ENCODE assay signal across 15 cellular contexts in genomic region chr17:62119373-62119772, GRCh38. TPM values are rescaled to one million over a fixed set of nuclear protein-coding genes. Genes with fewer than 3 reads are reported as not detected.
DNase-seq lines count a peak whose midpoint lies in the region; ATAC-seq and TF ChIP-seq lines count a peak whose summit lies in the region.
"Had no signal": no experiment of that assay in that cellular context is flagged by ENCODE, and none has a peak within 500 bp of the region (broad histone marks: within the 10 kb centered on the region; RNA-seq: fewer than 3 reads in every experiment).

No MANE protein-coding gene starts in this region.

- peaks cover 7% of the 10 kb centered on the region for H3K4me1 Mint-ChIP-seq in activated CD8-positive, alpha-beta T cell treated with anti-CD3 and anti-CD28 coated beads for 36 hours (ENCODE audit: low read depth)
- no peaks in the 10 kb centered on the region for H3K4me1 Mint-ChIP-seq in activated CD8-positive, alpha-beta T cell treated with anti-CD3 and anti-CD28 coated beads, Interleukin-2, amount 10 ng/mL, durations not matched to agents 7 days and 5 days (ENCODE audit: low read depth)
- peaks cover 7% of the 10 kb centered on the region for H3K4me1 Mint-ChIP-seq in activated naive CD4-positive, alpha-beta T cell treated with anti-CD3 and anti-CD28 coated beads for 36 hours (ENCODE audit: low read depth)

- H3K36me3 Mint-ChIP-seq in activated CD8-positive, alpha-beta T cell treated with anti-CD3 and anti-CD28 coated beads for 36 hours (ENCODE audit: low read depth), result no peaks in the 10 kb centered on the region
- H3K36me3 Mint-ChIP-seq in activated CD8-positive, alpha-beta T cell treated with anti-CD3 and anti-CD28 coated beads, Interleukin-2, amount 10 ng/mL, durations not matched to agents 7 days and 5 days (ENCODE audit: low read depth), result no peaks in the 10 kb centered on the region
- no peaks in the 10 kb centered on the region for H3K36me3 Mint-ChIP-seq in activated naive CD4-positive, alpha-beta T cell treated with anti-CD3 and anti-CD28 coated beads for 36 hours (ENCODE audit: low read depth)

- POLR2A ChIA-PET in activated CD8-positive, alpha-beta T cell treated with anti-CD3 and anti-CD28 coated beads for 36 hours (lab: Charles Lee), result no interaction called here
- POLR2A ChIA-PET in activated CD8-positive, alpha-beta T cell treated with anti-CD3 and anti-CD28 coated beads, Interleukin-2, amount 10 ng/mL, durations not matched to agents 7 days and 5 days (lab: Charles Lee), result no interaction called here

- H3K4me3 ChIP-seq in osteoblast (ENCODE audit: insufficient read depth, low read length), result no peak overlapping the region
- H3K4me3 ChIP-seq: breast epithelium had no signal

- no peak for DNase-seq in activated CD8-positive, alpha-beta T cell treated with anti-CD3 and anti-CD28 coated beads for 36 hours
- DNase-seq in activated CD8-positive, alpha-beta T cell treated with anti-CD3 and anti-CD28 coated beads, Interleukin-2, amount 10 ng/mL, durations not matched to agents 7 days and 5 days, result no peak
- DNase-seq in osteoblast (ENCODE audit: insufficient read length, low spot score, missing footprints) (peak; percentile 14), NCI-H345 (lab: John Stamatoyannopoulos, UW) (no peak), dermis blood vessel endothelial cell (no peak)
- DNase-seq in activated naive CD4-positive, alpha-beta T cell treated with anti-CD3 and anti-CD28 coated beads for 36 hours, result no peak
- DNase-seq: endodermal cell; islet precursor cell; MV-4-11; NCI-H226; PC-3; stimulated activated CD4-positive, alpha-beta T cell treated with anti-CD3 and anti-CD28 coated beads, Interleukin-15, amount 100 ng/mL, for 24 hours had no signal

- H3K27me3 ChIP-seq in osteoblast (ENCODE audit: insufficient read depth, low read length), result peaks cover 5% of the 10 kb centered on the region
- H3K27me3 ChIP-seq: breast epithelium had no signal

- H2AFZ ChIP-seq in osteoblast (ENCODE audit: low read length), result no peak overlapping the region

- no peaks in the 10 kb centered on the region for H3K9me3 Mint-ChIP-seq in activated CD8-positive, alpha-beta T cell treated with anti-CD3 and anti-CD28 coated beads for 36 hours
- no peaks in the 10 kb centered on the region for H3K9me3 Mint-ChIP-seq in activated CD8-positive, alpha-beta T cell treated with anti-CD3 and anti-CD28 coated beads, Interleukin-2, amount 10 ng/mL, durations not matched to agents 7 days and 5 days (ENCODE audit: insufficient read depth)
- H3K9me3 Mint-ChIP-seq in activated naive CD4-positive, alpha-beta T cell treated with anti-CD3 and anti-CD28 coated beads for 36 hours, result no peaks in the 10 kb centered on the region
- H3K9me3 Mint-ChIP-seq: endodermal cell had no signal

- CTCF ChIA-PET in activated CD8-positive, alpha-beta T cell treated with anti-CD3 and anti-CD28 coated beads for 36 hours (lab: Charles Lee), result interaction anchor here (1.4 kb wide), 1 partner anchor 10 kb away, joined by 9 read pairs; no protein-coding TSS in a partner anchor
- CTCF ChIA-PET in activated CD8-positive, alpha-beta T cell treated with anti-CD3 and anti-CD28 coated beads, Interleukin-2, amount 10 ng/mL, durations not matched to agents 7 days and 5 days (lab: Charles Lee), result interaction anchor here (1.4 kb wide), 1 partner anchor 10 kb away, joined by 5 read pairs; no protein-coding TSS in a partner anchor
- CTCF ChIA-PET in activated naive CD4-positive, alpha-beta T cell treated with anti-CD3 and anti-CD28 coated beads for 36 hours (lab: Charles Lee), result interaction anchor here (1.0 kb wide), 1 partner anchor 21 kb away, joined by 3 read pairs; no protein-coding TSS in a partner anchor

- no peaks in the 10 kb centered on the region for H3K79me2 ChIP-seq in osteoblast (ENCODE audit: insufficient read depth, low read length)

- H3K27ac ChIP-seq in osteoblast (ENCODE audit: low read depth, low read length), result no peak overlapping the region
- H3K27ac ChIP-seq: breast epithelium had no signal

- H3K4me3 Mint-ChIP-seq in activated CD8-positive, alpha-beta T cell treated with anti-CD3 and anti-CD28 coated beads for 36 hours, result no peak overlapping the region
- no peak overlapping the region for H3K4me3 Mint-ChIP-seq in activated CD8-positive, alpha-beta T cell treated with anti-CD3 and anti-CD28 coated beads, Interleukin-2, amount 10 ng/mL, durations not matched to agents 7 days and 5 days
- H3K4me3 Mint-ChIP-seq in activated naive CD4-positive, alpha-beta T cell treated with anti-CD3 and anti-CD28 coated beads for 36 hours, result no peak overlapping the region
- H3K4me3 Mint-ChIP-seq: endodermal cell had no signal

- no peaks in the 10 kb centered on the region for H4K20me1 ChIP-seq in osteoblast (ENCODE audit: insufficient read depth, low read length)

- H3K36me3 ChIP-seq in osteoblast (ENCODE audit: insufficient read depth, low read length), result no peaks in the 10 kb centered on the region
- H3K36me3 ChIP-seq: breast epithelium had no signal

- peaks cover 5% of the 10 kb centered on the region for H3K27me3 Mint-ChIP-seq in activated CD8-positive, alpha-beta T cell treated with anti-CD3 and anti-CD28 coated beads for 36 hours
- peaks cover 13% of the 10 kb centered on the region for H3K27me3 Mint-ChIP-seq in activated CD8-positive, alpha-beta T cell treated with anti-CD3 and anti-CD28 coated beads, Interleukin-2, amount 10 ng/mL, durations not matched to agents 7 days and 5 days (ENCODE audit: low read depth)
- no peaks in the 10 kb centered on the region for H3K27me3 Mint-ChIP-seq in activated naive CD4-positive, alpha-beta T cell treated with anti-CD3 and anti-CD28 coated beads for 36 hours (ENCODE audit: low read depth)

- ATAC-seq in activated CD8-positive, alpha-beta T cell treated with anti-CD3 and anti-CD28 coated beads for 36 hours, result peak; percentile 55
- ATAC-seq in activated CD8-positive, alpha-beta T cell treated with anti-CD3 and anti-CD28 coated beads, Interleukin-2, amount 10 ng/mL, durations not matched to agents 7 days and 5 days, result no peak
- ATAC-seq in GM21526 (IDR thresholded peaks at IDR 0.05; ENCODE audit: low FRiP score, unreplicated experiment) (peak; percentile 69), HG03196 (IDR thresholded peaks at IDR 0.05; ENCODE audit: unreplicated experiment) (peak; percentile 74)
- ATAC-seq: PC-3 had no signal

- TF ChIP-seq CTCF in activated CD8-positive, alpha-beta T cell treated with anti-CD3 and anti-CD28 coated beads for 36 hours (IDR thresholded peaks at IDR 0.05), result no peak
- no peak for TF ChIP-seq CTCF in osteoblast (IDR thresholded peaks at IDR 0.05; ENCODE audit: extremely low read depth, low read depth, low read length)

- no peaks in the 10 kb centered on the region for H3K9me3 ChIP-seq in osteoblast (ENCODE audit: low read depth, low read length)

- H3K27ac Mint-ChIP-seq in activated CD8-positive, alpha-beta T cell treated with anti-CD3 and anti-CD28 coated beads for 36 hours, result no peak overlapping the region
- no peak overlapping the region for H3K27ac Mint-ChIP-seq in activated CD8-positive, alpha-beta T cell treated with anti-CD3 and anti-CD28 coated beads, Interleukin-2, amount 10 ng/mL, durations not matched to agents 7 days and 5 days
- no peak overlapping the region for H3K27ac Mint-ChIP-seq in activated naive CD4-positive, alpha-beta T cell treated with anti-CD3 and anti-CD28 coated beads for 36 hours
- H3K27ac Mint-ChIP-seq: endodermal cell had no signal

- no peaks in the 10 kb centered on the region for H3K4me1 ChIP-seq in osteoblast (ENCODE audit: insufficient read depth, low read length)
- H3K4me1 ChIP-seq: breast epithelium had no signal

- intact Hi-C loops in activated CD8-positive, alpha-beta T cell treated with anti-CD3 and anti-CD28 coated beads for 36 hours (cut with micrococcal nuclease), result no loop called here
- intact Hi-C loops in activated naive CD4-positive, alpha-beta T cell treated with anti-CD3 and anti-CD28 coated beads for 36 hours (cut with micrococcal nuclease), result no loop called here

- H3K4me2 ChIP-seq in osteoblast (ENCODE audit: insufficient read depth, low read length), result no peak overlapping the region

RNA-seq across cellular contexts. Expression of gene MED13, which starts 54.3 kb away (rescaled TPM):
- 10 to 100 TPM; 36.2 to 36.4 TPM for total RNA-seq in activated CD8-positive, alpha-beta T cell treated with anti-CD3 and anti-CD28 coated beads for 36 hours
- total RNA-seq in activated CD8-positive, alpha-beta T cell treated with anti-CD3 and anti-CD28 coated beads, Interleukin-2, amount 10 ng/mL, durations not matched to agents 7 days and 5 days, result 10 to 100 TPM; 46.9 to 52.9 TPM
- total RNA-seq in osteoblast, result 68.8 and 81.0 TPM in 2 replicates
- total RNA-seq in activated naive CD4-positive, alpha-beta T cell treated with anti-CD3 and anti-CD28 coated beads for 36 hours, result 10 to 100 TPM; 33.3 to 34.3 TPM
- 41.4 and 48.5 TPM in 2 replicates for total RNA-seq in dermis blood vessel endothelial cell
